Comparison of ENCODE assay signal across 13 cellular contexts in the genomic region with DNA sequence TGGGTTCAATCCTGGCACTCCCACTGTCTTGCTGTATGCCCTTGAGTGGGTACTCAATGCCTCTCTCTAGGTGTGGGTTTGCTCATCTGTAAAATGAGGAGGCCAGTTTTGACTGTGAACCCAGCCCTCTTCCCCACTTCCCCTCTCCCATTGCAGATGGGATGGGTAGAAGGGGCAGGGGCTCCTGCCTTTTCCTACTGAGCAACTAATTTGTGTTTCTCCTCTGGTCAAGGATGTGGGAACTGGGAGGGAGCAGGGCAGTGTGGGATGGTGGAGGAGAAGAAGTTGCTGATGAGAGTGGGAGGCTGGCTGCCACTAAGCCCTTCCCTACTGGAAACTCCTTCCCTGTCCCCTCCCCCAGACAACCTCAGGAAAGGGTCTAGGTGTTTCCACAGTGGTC. TPM values are rescaled to one million over a fixed set of nuclear protein-coding genes. Genes with fewer than 3 reads are reported as not detected.
DNase-seq lines count a peak whose midpoint lies in the region; ATAC-seq and TF ChIP-seq lines count a peak whose summit lies in the region.
"Had no signal": no experiment of that assay in that cellular context is flagged by ENCODE, and none has a peak within 500 bp of the region (broad histone marks: within the 10 kb centered on the region; RNA-seq: fewer than 3 reads in every experiment).

No MANE protein-coding gene starts in this region.

- H3K18ac ChIP-seq in mesenchymal stem cell (ENCODE audit: low read depth in 1 of 2, low read length in 2 of 2) = peak overlapping the region in 1 of 2 experiments; percentile 14

- no peak overlapping the region for H3K9ac ChIP-seq in mesenchymal stem cell (ENCODE audit: low read length)

- no peak overlapping the region for H2BK15ac ChIP-seq in mesenchymal stem cell (ENCODE audit: low read depth, poor library complexity, severe bottlenecking)

- H3K4me1 Mint-ChIP-seq in stimulated activated naive CD8-positive, alpha-beta T cell treated with anti-CD3 and anti-CD28 coated beads, Interleukin-15, Interleukin-2, amounts not matched to agents 100 ng/mL and 50 ng/mL, for 24 hours (ENCODE audit: low read depth) = peaks cover 56% of the 10 kb centered on the region
- H3K4me1 Mint-ChIP-seq in activated T-helper 17 cell treated with anti-CD3 and anti-CD28 coated beads, Interleukin-2, amount 50 U/mL, for 72 hours = peaks cover 42% of the 10 kb centered on the region
- H3K4me1 Mint-ChIP-seq in osteocyte (ENCODE audit: unreplicated experiment) = peaks cover 36% of the 10 kb centered on the region

- no peaks in the 10 kb centered on the region for H3K79me1 ChIP-seq in mesenchymal stem cell (replicated peaks; ENCODE audit: low read length, poor library complexity, severe bottlenecking)

- H3K9me3 ChIP-seq in mesenchymal stem cell (ENCODE audit: control insufficient read depth, low read length) = no peaks in the 10 kb centered on the region
- H3K9me3 ChIP-seq: BE2C had no signal

- H3K27ac Mint-ChIP-seq in stimulated activated naive CD8-positive, alpha-beta T cell treated with anti-CD3 and anti-CD28 coated beads, Interleukin-15, Interleukin-2, amounts not matched to agents 100 ng/mL and 50 ng/mL, for 24 hours = peak overlapping the region; percentile 99
- H3K27ac Mint-ChIP-seq in activated T-helper 17 cell treated with anti-CD3 and anti-CD28 coated beads, Interleukin-2, amount 50 U/mL, for 72 hours = peak overlapping the region; percentile 99
- no peak overlapping the region for H3K27ac Mint-ChIP-seq in osteocyte (ENCODE audit: unreplicated experiment)

- no peaks in the 10 kb centered on the region for H3K36me3 Mint-ChIP-seq in stimulated activated naive CD8-positive, alpha-beta T cell treated with anti-CD3 and anti-CD28 coated beads, Interleukin-15, Interleukin-2, amounts not matched to agents 100 ng/mL and 50 ng/mL, for 24 hours (ENCODE audit: low read depth)
- H3K36me3 Mint-ChIP-seq in activated T-helper 17 cell treated with anti-CD3 and anti-CD28 coated beads, Interleukin-2, amount 50 U/mL, for 72 hours (ENCODE audit: low read depth) = peaks cover 13% of the 10 kb centered on the region
- H3K36me3 Mint-ChIP-seq in osteocyte (ENCODE audit: unreplicated experiment) = no peaks in the 10 kb centered on the region

- no peak for ATAC-seq in stimulated activated naive CD8-positive, alpha-beta T cell treated with anti-CD3 and anti-CD28 coated beads, Interleukin-15, Interleukin-2, amounts not matched to agents 100 U/mL and 50 U/mL, for 24 hours
- ATAC-seq in activated T-helper 17 cell treated with anti-CD3 and anti-CD28 coated beads, Interleukin-2, amount 50 U/mL, for 72 hours (replicated peaks) = no peak
- no peak for ATAC-seq in SK-N-SH treated with all-trans-retinoic acid at 6 μM for 48 hours

- no peak overlapping the region for H3K4me3 Mint-ChIP-seq in stimulated activated naive CD8-positive, alpha-beta T cell treated with anti-CD3 and anti-CD28 coated beads, Interleukin-15, Interleukin-2, amounts not matched to agents 100 ng/mL and 50 ng/mL, for 24 hours
- H3K4me3 Mint-ChIP-seq in activated T-helper 17 cell treated with anti-CD3 and anti-CD28 coated beads, Interleukin-2, amount 50 U/mL, for 72 hours = peak overlapping the region; percentile 99
- H3K4me3 Mint-ChIP-seq in osteocyte (ENCODE audit: unreplicated experiment) = no peak overlapping the region

- no peak overlapping the region for H2BK5ac ChIP-seq in mesenchymal stem cell (ENCODE audit: low read depth, low read length, poor library complexity, severe bottlenecking)

- H3K27ac ChIP-seq in mesenchymal stem cell (ENCODE audit: low read length, poor library complexity, severe bottlenecking) = no peak overlapping the region
- H3K27ac ChIP-seq: RWPE1 had no signal

- H3K4me1 ChIP-seq in mesenchymal stem cell (ENCODE audit: control insufficient read depth, insufficient read depth, low read depth, low read length) = peaks cover 14% of the 10 kb centered on the region
- H3K4me1 ChIP-seq: BE2C had no signal

- peak overlapping the region; percentile 18 for H2AK5ac ChIP-seq in mesenchymal stem cell (ENCODE audit: low read length, severe bottlenecking)

- no peak overlapping the region for H3K4me2 ChIP-seq in mesenchymal stem cell (ENCODE audit: low read length, poor library complexity, severe bottlenecking)

- no peak overlapping the region for H3K23ac ChIP-seq in mesenchymal stem cell (ENCODE audit: low read length in 2 of 2)

- no peaks in the 10 kb centered on the region for H3K27me3 ChIP-seq in mesenchymal stem cell (ENCODE audit: control insufficient read depth in 1 of 2, insufficient read depth in 1 of 2, low read length in 2 of 2)
- H3K27me3 ChIP-seq: BE2C had no signal

- no peak for TF ChIP-seq CTCF in osteocyte (IDR thresholded peaks at IDR 0.05)

- H2BK120ac ChIP-seq in mesenchymal stem cell (ENCODE audit: low read depth, low read length) = no peak overlapping the region

- no peak for DNase-seq in stimulated activated naive CD8-positive, alpha-beta T cell treated with anti-CD3 and anti-CD28 coated beads, Interleukin-15, Interleukin-2, amounts not matched to agents 100 U/mL and 50 U/mL, for 24 hours
- no peak for DNase-seq in mesenchymal stem cell
- no peak for DNase-seq in middle frontal gyrus (ENCODE audit: extremely low spot score, low spot score)
- no peak for DNase-seq in GM03348 (ENCODE audit: low spot score)
- no peak for DNase-seq in osteocyte (ENCODE audit: extremely low spot score, unreplicated experiment)
- DNase-seq: BE2C, cerebellar nuclear complex, GF-D8, NCI-H446 treated with DMSO at 0.1 percent for 48 hours had no signal

- peak overlapping the region; percentile 19 for H4K91ac ChIP-seq in mesenchymal stem cell (ENCODE audit: low read length)

- H3K4me3 ChIP-seq in mesenchymal stem cell (ENCODE audit: insufficient read depth in 1 of 2, low read depth in 1 of 2, low read length in 2 of 2) = no peak overlapping the region

- H2BK12ac ChIP-seq in mesenchymal stem cell (ENCODE audit: low read length in 2 of 2) = peak overlapping the region in 1 of 2 experiments; percentile 72

- H3K36me3 ChIP-seq in mesenchymal stem cell (ENCODE audit: control insufficient read depth in 1 of 2, insufficient read depth in 2 of 2, low read depth in 1 of 2, low read length in 2 of 2) = peaks cover 0 to 4% of the 10 kb centered on the region in 2 experiments
- H3K36me3 ChIP-seq: BE2C had no signal

- H2AFZ ChIP-seq in mesenchymal stem cell (ENCODE audit: low read depth, low read length) = no peak overlapping the region

- peak overlapping the region; percentile 10 for H4K8ac ChIP-seq in mesenchymal stem cell (ENCODE audit: low read length)

- H3K4ac ChIP-seq in mesenchymal stem cell (ENCODE audit: low read depth in 1 of 2, low read length in 2 of 2) = no peak overlapping the region

- no peaks in the 10 kb centered on the region for H3K9me3 Mint-ChIP-seq in stimulated activated naive CD8-positive, alpha-beta T cell treated with anti-CD3 and anti-CD28 coated beads, Interleukin-15, Interleukin-2, amounts not matched to agents 100 ng/mL and 50 ng/mL, for 24 hours
- H3K9me3 Mint-ChIP-seq in activated T-helper 17 cell treated with anti-CD3 and anti-CD28 coated beads, Interleukin-2, amount 50 U/mL, for 72 hours = no peaks in the 10 kb centered on the region
- H3K9me3 Mint-ChIP-seq in osteocyte (ENCODE audit: unreplicated experiment) = no peaks in the 10 kb centered on the region

- H3K14ac ChIP-seq in mesenchymal stem cell (ENCODE audit: low read length in 2 of 2) = no peak overlapping the region

- H3K27me3 Mint-ChIP-seq in stimulated activated naive CD8-positive, alpha-beta T cell treated with anti-CD3 and anti-CD28 coated beads, Interleukin-15, Interleukin-2, amounts not matched to agents 100 ng/mL and 50 ng/mL, for 24 hours = no peaks in the 10 kb centered on the region
- no peaks in the 10 kb centered on the region for H3K27me3 Mint-ChIP-seq in activated T-helper 17 cell treated with anti-CD3 and anti-CD28 coated beads, Interleukin-2, amount 50 U/mL, for 72 hours
- no peaks in the 10 kb centered on the region for H3K27me3 Mint-ChIP-seq in osteocyte (ENCODE audit: unreplicated experiment)

TF ChIP-seq in SK-N-SH treated with all-trans-retinoic acid at 6 μM for 48 hours, 23 proteins besides CTCF, POLR2A, EP300 and RAD21 (continues in another document):
- TF ChIP-seq ZNF565 (CRISPR knock-in tag; conservative IDR thresholded peaks at IDR 0.05; ENCODE audit: low read depth) (no peak), TCF4 (CRISPR knock-in tag; IDR thresholded peaks at IDR 0.05; ENCODE audit: borderline replicate concordance) (no peak), CSRNP3 (CRISPR knock-in tag; IDR thresholded peaks at IDR 0.05) (no peak), ESRRG (CRISPR knock-in tag; IDR thresholded peaks at IDR 0.05) (no peak)

RNA-seq across cellular contexts. Expression of gene ANKDD1A, which starts 20.2 kb away (rescaled TPM):
- 10 to 100 TPM in 1 of 2 donors, 1 to 10 TPM in 1; 4.3 to 10.1 TPM for total RNA-seq in activated T-helper 17 cell treated with anti-CD3 and anti-CD28 coated beads, Interleukin-2, amount 50 U/mL, for 72 hours
- polyA plus RNA-seq in mesenchymal stem cell (2013, experiment 1 of 2) = 2.1 TPM
- 2.1 TPM for polyA plus RNA-seq in mesenchymal stem cell (2013, experiment 2 of 2)
- total RNA-seq in osteocyte = 4.6 and 5.7 TPM in 2 replicates

RNA-seq across cellular contexts. Expression of gene PLEKHO2, which starts 49.8 kb away (rescaled TPM):
- 10 to 100 TPM; 21.8 to 25.9 TPM for total RNA-seq in activated T-helper 17 cell treated with anti-CD3 and anti-CD28 coated beads, Interleukin-2, amount 50 U/mL, for 72 hours
- 16.3 TPM for polyA plus RNA-seq in mesenchymal stem cell (2013, experiment 1 of 2)
- 17.0 TPM for polyA plus RNA-seq in mesenchymal stem cell (2013, experiment 2 of 2)
- total RNA-seq in osteocyte = 24.5 and 24.7 TPM in 2 replicates
